ENCODE assay signal across 10 cellular contexts in genomic region chr5:51378778-51379652, GRCh38. TPM values are rescaled to one million over a fixed set of nuclear protein-coding genes. Genes with fewer than 3 reads are reported as not detected.
DNase-seq lines count a peak whose midpoint lies in the region; ATAC-seq and TF ChIP-seq lines count a peak whose summit lies in the region.
"Had no signal": no experiment of that assay in that cellular context is flagged by ENCODE, and none has a peak within 500 bp of the region (broad histone marks: within the 10 kb centered on the region; RNA-seq: fewer than 3 reads in every experiment).

No MANE protein-coding gene starts in this region.

- no peak overlapping the region for H3K27ac Mint-ChIP-seq in immature natural killer cell

- BruUV-seq in PC-3 (replicated peaks; lab: Mats Ljungman, UMichigan), result no TSS peak

- H4K20me1 ChIP-seq in PC-3 (ENCODE audit: low read length), result no peaks in the 10 kb centered on the region

- H3F3A ChIP-seq in PC-3 (ENCODE audit: low read length, unreplicated experiment), result no peaks in the 10 kb centered on the region

- in situ Hi-C loops in gastrocnemius medialis (cut with MboI; ENCODE audit: low sequenced_read_pairs in 4 of 4), result no loop called here

- peak overlapping the region; percentile 6; the same call in 1 of the 2 replicates for H3K27ac ChIP-seq in PC-3 (ENCODE audit: low read length)
- H3K27ac ChIP-seq in gastrocnemius medialis, result no peak overlapping the region

- no peak for TF ChIP-seq POLR2A in gastrocnemius medialis (IDR thresholded peaks at IDR 0.05)

- DNase-seq in H7, result no peak
- peak; percentile 41 for DNase-seq in PC-3
- DNase-seq in glomerular visceral epithelial cell (ENCODE audit: extremely low spot score), result peak; percentile 90
- DNase-seq in gastrocnemius medialis, result no peak
- no peak for DNase-seq in superior temporal gyrus (ENCODE audit: extremely low spot score)
- DNase-seq in NCI-H2029 treated with DMSO at 0.1 percent for 48 hours (lab: John Stamatoyannopoulos, UW), result no peak
- no peak for DNase-seq in NCI-H1048 (lab: John Stamatoyannopoulos, UW)
- DNase-seq in immature natural killer cell, result no peak
- DNase-seq: substantia nigra had no signal

- CTCF ChIA-PET in PC-3 (lab: Charles Lee), result no interaction called here

- no peaks in the 10 kb centered on the region for H3K36me3 ChIP-seq in H7 (replicated peaks; ENCODE audit: control insufficient read depth, insufficient read depth, low read length)
- H3K36me3 ChIP-seq in PC-3 (ENCODE audit: low read depth, low read length), result no peaks in the 10 kb centered on the region
- H3K36me3 ChIP-seq in gastrocnemius medialis, result no peaks in the 10 kb centered on the region

- peak; percentile 27; the same call in 1 of the 2 replicates for TF ChIP-seq CTCF in PC-3 (conservative IDR thresholded peaks at IDR 0.05; ENCODE audit: low read depth, low read length)
- TF ChIP-seq CTCF in gastrocnemius medialis (IDR thresholded peaks at IDR 0.05 in 4 of 5, conservative IDR thresholded peaks at IDR 0.05 in 1 of 5), result no peak

- peaks cover 6 to 85% (median 42%) of the 10 kb centered on the region in 6 donors for H3K9me3 Mint-ChIP-seq in immature natural killer cell
- H3K9me3 Mint-ChIP-seq: activated T-helper 1 cell treated with anti-CD3 and anti-CD28 coated beads, Interleukin-12 subunit alpha, Interleukin-12 subunit beta, Interleukin-2, Interleukin-4 antibody, amounts not matched to agents 30 ng/mL and 10 ng/mL and 1 ng/mL, durations not matched to agents 14 hours and 24 hours and 36 hours had no signal

- H3K36me3 Mint-ChIP-seq in immature natural killer cell, result peaks cover 0 to 19% (median 8%) of the 10 kb centered on the region in 3 donors

- H3K4me1 Mint-ChIP-seq in immature natural killer cell, result peaks cover 0 to 10% of the 10 kb centered on the region in 2 donors

- H3K9me3 ChIP-seq in PC-3 (ENCODE audit: low read length), result no peaks in the 10 kb centered on the region
- H3K9me3 ChIP-seq in gastrocnemius medialis, result no peaks in the 10 kb centered on the region

- H3K79me2 ChIP-seq in PC-3 (ENCODE audit: low read length), result no peaks in the 10 kb centered on the region; the same call in 1 of the 2 replicates

- ATAC-seq in PC-3, result peak; percentile 37
- ATAC-seq in gastrocnemius medialis, result no peak

- POLR2A ChIA-PET in PC-3 (lab: Charles Lee; ENCODE audit: unreplicated experiment), result no interaction called here

- H3K4me3 Mint-ChIP-seq in immature natural killer cell, result no peak overlapping the region
- H3K4me3 Mint-ChIP-seq: activated T-helper 1 cell treated with anti-CD3 and anti-CD28 coated beads, Interleukin-12 subunit alpha, Interleukin-12 subunit beta, Interleukin-2, Interleukin-4 antibody, amounts not matched to agents 30 ng/mL and 10 ng/mL and 1 ng/mL, durations not matched to agents 14 hours and 24 hours and 36 hours had no signal

- peaks cover 7% of the 10 kb centered on the region; the same call in 1 of the 2 replicates for H3K4me1 ChIP-seq in PC-3 (ENCODE audit: insufficient read depth, low read length)
- H3K4me1 ChIP-seq in gastrocnemius medialis, result peaks cover 5 to 8% of the 10 kb centered on the region in 2 donors

- intact Hi-C loops in PC-3 (cut with micrococcal nuclease) (no loop called here), gastrocnemius medialis (cut with DNase I; ENCODE audit: low total_unique reads) (no loop called here)

- H2AFZ ChIP-seq in PC-3 (ENCODE audit: low read length), result peak overlapping the region; percentile 93

- peaks cover 94% of the 10 kb centered on the region for H3K27me3 ChIP-seq in H7 (ENCODE audit: control insufficient read depth, insufficient read depth, low read length)
- no peaks in the 10 kb centered on the region for H3K27me3 ChIP-seq in PC-3 (ENCODE audit: low read length)
- H3K27me3 ChIP-seq in gastrocnemius medialis, result peaks cover 70 to 87% (median 72%) of the 10 kb centered on the region in 3 donors

- peak overlapping the region; percentile 32 for H3K4me3 ChIP-seq in H7 (ENCODE audit: insufficient read depth, low read depth, low read length)
- peak overlapping the region; percentile 71 for H3K4me3 ChIP-seq in PC-3 (ENCODE audit: low read length)
- peak overlapping the region in 3 of 4 donors; percentile 12 to 34 (median 13) for H3K4me3 ChIP-seq in gastrocnemius medialis

- peak overlapping the region; percentile 13; the same call in 1 of the 2 replicates for H3K9ac ChIP-seq in PC-3 (ENCODE audit: low read length)

- H3K27me3 Mint-ChIP-seq in immature natural killer cell (ENCODE audit: low read depth in 3 of 3), result peaks cover 10 to 38% (median 27%) of the 10 kb centered on the region in 3 donors

- H3K9me2 ChIP-seq in PC-3 (replicated peaks; ENCODE audit: low read length), result no peaks in the 10 kb centered on the region

- peak overlapping the region; percentile 93 for H3K4me2 ChIP-seq in PC-3 (ENCODE audit: low read length)

RNA-seq across cellular contexts. Expression of gene ISL1, which starts 4.2 kb away (rescaled TPM):
- 0.07 and 0.10 TPM in 2 replicates for total RNA-seq in H7 (2014; rRNA removed; shearing (Covaris generic))
- total RNA-seq in PC-3 (2014; rRNA removed), result 1.4 and 1.5 TPM in 2 replicates
- total RNA-seq in gastrocnemius medialis, result not detected
- not detected for polyA plus RNA-seq in immature natural killer cell
- total RNA-seq: activated T-helper 1 cell treated with anti-CD3 and anti-CD28 coated beads, Interleukin-12 subunit alpha, Interleukin-12 subunit beta, Interleukin-2, Interleukin-4 antibody, amounts not matched to agents 30 ng/mL and 10 ng/mL and 1 ng/mL, durations not matched to agents 14 hours and 24 hours and 36 hours had no signal

Comparison
In these comparisons a context has a peak if more than half of its experiments do, and no peak if none do; other contexts are left out.
1. DNase-seq: peak in PC-3 (single experiment) and glomerular visceral epithelial cell (single experiment); none in H7 (single experiment), gastrocnemius medialis (0 of 2), superior temporal gyrus (single experiment), NCI-H2029 treated with DMSO at 0.1 percent for 48 hours (single experiment), NCI-H1048 (single experiment) and immature natural killer cell (0 of 3).
2. H3K4me3 ChIP-seq: peak in every context shown above with its lines; median percentile 71 in PC-3; 32 in H7; 13 in gastrocnemius medialis.